6 cellular contexts compared by ENCODE assay signal in the genomic region with DNA sequence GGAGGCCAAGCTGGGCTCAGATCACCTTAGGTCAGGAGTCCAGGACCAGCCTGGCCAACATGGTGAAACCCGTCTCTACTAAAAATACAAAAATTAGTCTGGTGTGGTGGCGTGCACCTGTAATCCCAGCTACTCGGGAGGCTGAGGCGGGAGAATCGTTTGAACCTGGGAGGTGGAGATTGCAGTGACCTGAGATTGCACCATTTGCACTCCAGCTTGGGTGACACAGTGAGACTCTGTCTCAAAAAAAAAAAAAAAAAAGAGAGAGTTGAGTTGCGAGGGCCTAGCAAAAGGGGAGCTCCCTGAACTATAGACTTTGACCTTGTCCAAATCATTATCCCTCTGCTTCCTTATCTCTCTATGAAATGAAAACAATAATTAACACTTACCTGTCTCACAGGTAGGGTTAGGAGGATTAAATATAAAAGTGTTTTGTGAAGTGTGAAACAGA. TPM values are rescaled to one million over a fixed set of nuclear protein-coding genes. Genes with fewer than 3 reads are reported as not detected.
"Had no signal": no experiment of that assay in that cellular context is flagged by ENCODE, and none has a peak within 500 bp of the region (broad histone marks: within the 10 kb centered on the region; RNA-seq: fewer than 3 reads in every experiment).

No MANE protein-coding gene starts in this region.

RNA-seq across cellular contexts. Expression of a gene that starts 20.9 kb away (rescaled TPM):
- total RNA-seq: activated B cell treated with CpG ODN at 0.5 μM for 24 hours; activated CD4-positive, alpha-beta memory T cell treated with anti-CD3 and anti-CD28 coated beads for 36 hours; activated CD4-positive, alpha-beta T cell treated with anti-CD3 and anti-CD28 coated beads, Interleukin-2, amount 10 ng/mL, durations not matched to agents 24 days and 14 days; activated T-cell treated with anti-CD3 and anti-CD28 coated beads, Interleukin-2, amount 50 U/mL, for 4 hours; bronchial epithelial cell; NCI-H460 had no signal
